18 cellular contexts compared by ENCODE assay signal in the genomic region with DNA sequence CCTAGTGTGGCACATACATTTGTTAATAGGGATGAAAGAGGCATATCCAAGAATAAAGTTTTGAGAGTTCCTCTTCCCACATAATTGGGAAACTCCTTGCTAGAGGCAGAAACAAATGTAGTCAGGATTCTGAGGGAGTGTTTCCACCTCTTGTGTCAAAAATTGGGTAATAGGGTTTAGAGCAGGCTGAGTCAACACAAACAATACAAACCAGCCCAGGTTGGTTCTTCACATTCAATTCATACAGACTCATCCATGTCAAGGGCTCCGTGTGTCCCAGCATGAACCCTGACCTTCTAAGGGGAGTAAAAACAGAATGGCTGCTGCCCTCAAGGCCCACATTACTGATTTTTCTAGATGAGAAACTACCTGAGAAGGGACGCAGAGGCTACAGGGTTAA.
DNase-seq lines count a peak whose midpoint lies in the region; ATAC-seq and TF ChIP-seq lines count a peak whose summit lies in the region.
"Had no signal": no experiment of that assay in that cellular context is flagged by ENCODE, and none has a peak within 500 bp of the region (broad histone marks: within the 10 kb centered on the region; RNA-seq: fewer than 3 reads in every experiment).

No MANE protein-coding gene starts in this region.

- H3K4me1 ChIP-seq in HEK293 (ENCODE audit: control insufficient read depth, insufficient read depth, low read length) = peaks cover 16% of the 10 kb centered on the region
- H3K4me1 ChIP-seq: stomach had no signal

- no peaks in the 10 kb centered on the region for H3K9me3 ChIP-seq in HEK293 (ENCODE audit: control insufficient read depth, insufficient read depth, low read depth, low read length)
- H3K9me3 ChIP-seq: stomach had no signal

- no peaks in the 10 kb centered on the region for H3K36me3 Mint-ChIP-seq in MCF 10A (ENCODE audit: insufficient read depth, unreplicated experiment)
- H3K36me3 Mint-ChIP-seq in type B pancreatic cell = peaks cover 24% of the 10 kb centered on the region
- H3K36me3 Mint-ChIP-seq: activated CD8-positive, alpha-beta memory T cell treated with anti-CD3 and anti-CD28 coated beads, Interleukin-2, amount 10 ng/mL, durations not matched to agents 7 days and 5 days had no signal

- no peak for TF ChIP-seq CTCF in HEK293 (tag by site-specific recombination; IDR thresholded peaks at IDR 0.05)
- no peak for TF ChIP-seq CTCF in MCF 10A (IDR thresholded peaks at IDR 0.05; ENCODE audit: unreplicated experiment)
- no peak for TF ChIP-seq CTCF in type B pancreatic cell (conservative IDR thresholded peaks at IDR 0.05)

- H3K27ac Mint-ChIP-seq in MCF 10A (ENCODE audit: low read depth, unreplicated experiment) = peak overlapping the region; percentile 95
- peak overlapping the region; percentile 35 for H3K27ac Mint-ChIP-seq in type B pancreatic cell
- H3K27ac Mint-ChIP-seq: activated CD8-positive, alpha-beta memory T cell treated with anti-CD3 and anti-CD28 coated beads, Interleukin-2, amount 10 ng/mL, durations not matched to agents 7 days and 5 days; activated T-helper 17 cell treated with anti-CD3 and anti-CD28 coated beads, Interleukin-2, amount 50 U/mL, for 72 hours had no signal

- intact Hi-C loops in MCF 10A (cut with micrococcal nuclease) = loop anchor here (5.0 kb wide), 1 partner anchor 76 kb away; the partner anchor contains the start of gene GLI3

- DNase-seq in MCF 10A (ENCODE audit: unreplicated experiment) (peak; percentile 95), iris pigment epithelial cell (ENCODE audit: low read depth) (peak; percentile 66), type B pancreatic cell (ENCODE audit: extremely low spot score, unreplicated experiment) (no peak), epidermal melanocyte (ENCODE audit: insufficient read length, low spot score) (no peak)
- DNase-seq in stimulated activated CD4-positive, alpha-beta T cell treated with anti-CD3 and anti-CD28 coated beads, Interleukin-15, amount 100 ng/mL, for 24 hours = no peak
- DNase-seq: activated CD8-positive, alpha-beta memory T cell treated with anti-CD3 and anti-CD28 coated beads, Interleukin-2, amount 10 ng/mL, durations not matched to agents 7 days and 5 days; left colon; NCI-H146; NCI-H82; nucleus accumbens; stomach; T-helper 9 cell had no signal

- H3K4me3 ChIP-seq in HEK293 (ENCODE audit: low read depth, low read length) = no peak overlapping the region
- H3K4me3 ChIP-seq: SK-N-MC, stomach had no signal

- POLR2A ChIA-PET in HEK293 (lab: Yijun Ruan, JAX) = no interaction called here
- POLR2A ChIA-PET in MCF 10A (lab: Yijun Ruan, JAX) = interaction anchor here (1.0 to 3.1 kb wide), 3 partner anchors 9 to 36 kb away, joined by 5 to 15 read pairs (median 7); no protein-coding TSS in a partner anchor

- ATAC-seq in HG03108 (IDR thresholded peaks at IDR 0.05; ENCODE audit: unreplicated experiment) = no peak
- ATAC-seq: activated CD4-positive, CD25-positive, alpha-beta regulatory T cell treated with anti-CD3 and anti-CD28 coated beads, Interleukin-2, amount 50 U/mL, for 24 hours; activated CD8-positive, alpha-beta memory T cell treated with anti-CD3 and anti-CD28 coated beads, Interleukin-2, amount 10 ng/mL, durations not matched to agents 7 days and 5 days; activated T-helper 17 cell treated with anti-CD3 and anti-CD28 coated beads, Interleukin-2, amount 50 U/mL, for 72 hours; left colon; sciatic nerve had no signal

- BruUV-seq in MCF 10A (replicated peaks; lab: Mats Ljungman, UMichigan) = no TSS peak

- H3K9me3 Mint-ChIP-seq in MCF 10A (ENCODE audit: unreplicated experiment) (no peaks in the 10 kb centered on the region), type B pancreatic cell (no peaks in the 10 kb centered on the region)

- H3K27me3 Mint-ChIP-seq in MCF 10A (ENCODE audit: insufficient read depth, unreplicated experiment) (no peaks in the 10 kb centered on the region), type B pancreatic cell (no peaks in the 10 kb centered on the region)
- H3K27me3 Mint-ChIP-seq: activated CD8-positive, alpha-beta memory T cell treated with anti-CD3 and anti-CD28 coated beads, Interleukin-2, amount 10 ng/mL, durations not matched to agents 7 days and 5 days; activated T-helper 17 cell treated with anti-CD3 and anti-CD28 coated beads, Interleukin-2, amount 50 U/mL, for 72 hours had no signal

- H3K27ac ChIP-seq in HEK293 (ENCODE audit: extremely low read depth, low read depth, low read length) = no peak overlapping the region
- H3K27ac ChIP-seq: SK-N-MC, stomach had no signal

- no peaks in the 10 kb centered on the region; a peak in 1 of 3 replicates for H3K36me3 ChIP-seq in HEK293 (ENCODE audit: control insufficient read depth in 2 of 2, insufficient read depth in 1 of 2, low read length in 2 of 2)
- H3K36me3 ChIP-seq: stomach had no signal

- H3K4me3 Mint-ChIP-seq in MCF 10A (ENCODE audit: unreplicated experiment) (peak overlapping the region; percentile 28), type B pancreatic cell (peak overlapping the region; percentile 7)
- H3K4me3 Mint-ChIP-seq: activated CD8-positive, alpha-beta memory T cell treated with anti-CD3 and anti-CD28 coated beads, Interleukin-2, amount 10 ng/mL, durations not matched to agents 7 days and 5 days; activated T-helper 17 cell treated with anti-CD3 and anti-CD28 coated beads, Interleukin-2, amount 50 U/mL, for 72 hours had no signal

- CTCF ChIA-PET in HEK293 (lab: Yijun Ruan, JAX) (no interaction called here), MCF 10A (lab: Yijun Ruan, JAX) (no interaction called here)

- peaks cover 34% of the 10 kb centered on the region for H3K4me1 Mint-ChIP-seq in MCF 10A (ENCODE audit: insufficient read depth, unreplicated experiment)
- peaks cover 45% of the 10 kb centered on the region for H3K4me1 Mint-ChIP-seq in type B pancreatic cell (ENCODE audit: unreplicated experiment)
- H3K4me1 Mint-ChIP-seq: activated CD8-positive, alpha-beta memory T cell treated with anti-CD3 and anti-CD28 coated beads, Interleukin-2, amount 10 ng/mL, durations not matched to agents 7 days and 5 days; activated T-helper 17 cell treated with anti-CD3 and anti-CD28 coated beads, Interleukin-2, amount 50 U/mL, for 72 hours had no signal

TF ChIP-seq in HEK293, 187 proteins besides CTCF, POLR2A, EP300 and RAD21:
- TF ChIP-seq ZBTB20 (tag by site-specific recombination; IDR thresholded peaks at IDR 0.05) (peak; percentile 40; the same call in 1 of the 2 replicates), HOXD13 (CRISPR knock-in tag; IDR thresholded peaks at IDR 0.05; ENCODE audit: borderline replicate concordance) (no peak), ZBTB6 (tag by site-specific recombination; IDR thresholded peaks at IDR 0.05) (no peak)

Comparison
In these comparisons a context has a peak if more than half of its experiments do, and no peak if none do; other contexts are left out.
1. DNase-seq: peak in MCF 10A (single experiment) and iris pigment epithelial cell (single experiment); none in type B pancreatic cell (single experiment), stimulated activated CD4-positive, alpha-beta T cell treated with anti-CD3 and anti-CD28 coated beads, Interleukin-15, amount 100 ng/mL, for 24 hours (single experiment) and epidermal melanocyte (single experiment).